Comparison of ENCODE assay signal across 8 cellular contexts in the genomic region with DNA sequence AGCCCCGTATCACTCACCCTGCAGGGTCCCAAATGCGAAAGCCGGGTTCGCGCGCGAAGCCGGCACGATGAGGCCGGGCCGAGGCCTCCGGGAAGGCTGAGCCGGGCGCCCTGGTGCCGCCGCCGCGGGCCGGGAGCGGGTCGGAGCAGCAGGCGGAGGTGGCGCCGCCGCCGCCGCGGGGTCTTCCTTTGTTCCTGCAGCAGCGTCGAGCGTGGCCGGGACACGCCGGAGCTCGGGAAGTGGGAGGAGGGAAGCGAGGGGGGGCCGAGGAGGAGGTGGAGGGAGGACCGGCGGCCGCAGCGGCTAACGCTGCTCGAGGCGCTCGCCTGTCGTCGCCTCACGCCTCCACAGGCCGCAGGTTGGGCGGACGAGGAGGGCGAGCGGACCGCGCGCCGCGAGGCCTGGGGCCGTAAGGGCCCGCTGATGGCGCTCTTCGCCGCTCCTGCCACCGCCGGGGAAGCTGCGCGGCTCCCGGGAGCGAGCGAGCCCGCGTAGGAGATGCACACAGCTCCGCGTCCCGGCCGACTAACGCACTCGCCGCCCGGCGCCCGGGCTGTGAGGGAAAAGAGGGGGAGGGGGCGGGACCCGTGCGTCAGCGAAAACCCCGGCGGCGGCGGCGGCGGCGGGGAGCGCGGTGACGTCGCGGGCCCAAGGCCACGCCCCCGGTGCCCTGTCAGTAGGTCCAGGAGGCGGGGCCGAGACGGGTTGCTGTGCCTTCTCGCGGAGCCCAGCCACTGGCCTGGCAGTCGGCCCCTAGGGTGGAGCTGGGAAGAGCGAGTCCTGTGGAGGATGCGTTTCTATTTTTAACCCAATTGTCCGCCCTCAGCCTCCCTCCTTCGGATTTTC. TPM values are rescaled to one million over a fixed set of nuclear protein-coding genes. Genes with fewer than 3 reads are reported as not detected.
DNase-seq lines count a peak whose midpoint lies in the region; ATAC-seq and TF ChIP-seq lines count a peak whose summit lies in the region.

A gene with protein sequence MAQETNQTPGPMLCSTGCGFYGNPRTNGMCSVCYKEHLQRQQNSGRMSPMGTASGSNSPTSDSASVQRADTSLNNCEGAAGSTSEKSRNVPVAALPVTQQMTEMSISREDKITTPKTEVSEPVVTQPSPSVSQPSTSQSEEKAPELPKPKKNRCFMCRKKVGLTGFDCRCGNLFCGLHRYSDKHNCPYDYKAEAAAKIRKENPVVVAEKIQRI (minus strand): TSS at position 530 of the 846 bp plus-strand sequence. CDS start 4,430 bp downstream, outside the sequence.

- ATAC-seq in GM18861 (IDR thresholded peaks at IDR 0.05; ENCODE audit: unreplicated experiment), result peak; percentile 67
- ATAC-seq in HG03097 (IDR thresholded peaks at IDR 0.05; ENCODE audit: low FRiP score, unreplicated experiment), result peak; percentile 87

- H3K4me3 ChIP-seq in A673 (ENCODE audit: low read depth, low read length, poor library complexity, severe bottlenecking), result peak within 1 kb of the TSS; percentile 95
- H3K4me3 ChIP-seq in breast epithelium, result peak within 1 kb of the TSS; percentile 64 to 95 (median 94)
- H3K4me3 ChIP-seq in iPS-20b (ENCODE audit: low read length), result peak within 1 kb of the TSS; percentile 100
- H3K4me3 ChIP-seq in skin epidermis, result peak within 1 kb of the TSS; percentile 70 to 93 (median 84)

- no TSS peak for BruUV-seq in A673 (replicated peaks; lab: Mats Ljungman, UMichigan)

- H3K27me3 ChIP-seq in A673 (replicated peaks; ENCODE audit: insufficient read depth, low read depth, low read length, poor library complexity) (no peaks in the 10 kb centered on the region), breast epithelium (no peaks in the 10 kb centered on the region), iPS-20b (ENCODE audit: insufficient read depth, low read length) (no peaks in the 10 kb centered on the region)

- H3K27ac ChIP-seq in A673 (ENCODE audit: low read depth, low read length, poor library complexity, severe bottlenecking) (peak within 1 kb of the TSS; percentile 97), VCaP (peak within 1 kb of the TSS; percentile 99), breast epithelium (peak within 1 kb of the TSS; percentile 95 to 99), iPS-20b (ENCODE audit: low read length) (peak within 1 kb of the TSS; percentile 90), skin epidermis (peak within 1 kb of the TSS; percentile 81 to 100 (median 100))

- intact Hi-C loops in A673 (cut with micrococcal nuclease; ENCODE audit: unreplicated experiment) (loop anchor here (5.0 kb wide), 1 partner anchor 817 kb away; no protein-coding TSS in a partner anchor), breast epithelium (cut with DNase I; ENCODE audit: low total_unique reads) (loop anchor here (5.0 kb wide), 1 partner anchor 187 kb away; no protein-coding TSS in a partner anchor)

- POLR2A ChIA-PET in A673 (lab: Charles Lee; ENCODE audit: low non-redundant PET), result interaction anchor here (0.6 kb wide), 2 partner anchors 227 to 381 kb away, joined by 3 to 4 read pairs; no protein-coding TSS in a partner anchor

- peak; percentile 98 for TF ChIP-seq POLR2A in breast epithelium (IDR thresholded peaks at IDR 0.05)

- peak within 1 kb of the TSS; percentile 99 for H3K9ac ChIP-seq in iPS-20b (ENCODE audit: low read depth, low read length)

- TF ChIP-seq CTCF in A673 (conservative IDR thresholded peaks at IDR 0.05; ENCODE audit: low read depth, low read length) (no peak), VCaP (conservative IDR thresholded peaks at IDR 0.05) (no peak), breast epithelium (IDR thresholded peaks at IDR 0.05) (peak in 2 of 3 donors; percentile 22 to 30)

- no peaks in the 10 kb centered on the region for H3K9me3 ChIP-seq in A673 (ENCODE audit: low read depth, low read length, poor library complexity, severe bottlenecking)
- H3K9me3 ChIP-seq in breast epithelium, result no peaks in the 10 kb centered on the region
- no peaks in the 10 kb centered on the region for H3K9me3 ChIP-seq in iPS-20b (ENCODE audit: insufficient read depth, low read depth, low read length)

- H3K4me1 ChIP-seq in A673 (ENCODE audit: insufficient read depth, low read length, poor library complexity, severe bottlenecking), result peaks cover 24% of the 10 kb centered on the region
- peaks cover 0 to 10% of the 10 kb centered on the region in 2 donors for H3K4me1 ChIP-seq in breast epithelium
- H3K4me1 ChIP-seq in iPS-20b (ENCODE audit: insufficient read depth, low read length), result peaks cover 18% of the 10 kb centered on the region; the same call in 1 of the 2 replicates

- DNase-seq in A673 (ENCODE audit: low spot score), result peak; percentile 97
- peak; percentile 96 for DNase-seq in NCI-H2171 (lab: John Stamatoyannopoulos, UW)
- DNase-seq in breast epithelium (ENCODE audit: low spot score in 2 of 2), result peak; percentile 98 to 99

- H3K36me3 ChIP-seq in A673 (ENCODE audit: insufficient read depth, low read length, poor library complexity, severe bottlenecking), result peaks cover 32% of the 10 kb centered on the region
- H3K36me3 ChIP-seq in breast epithelium, result no peaks in the 10 kb centered on the region
- peaks cover 40% of the 10 kb centered on the region for H3K36me3 ChIP-seq in iPS-20b (ENCODE audit: insufficient read depth, low read depth, low read length)

- CTCF ChIA-PET in A673 (lab: Charles Lee), result interaction anchor here (0.9 kb wide), 1 partner anchor 72 kb away, joined by 3 read pairs; no protein-coding TSS in a partner anchor

RNA-seq across cellular contexts. Expression of the gene that starts here (rescaled TPM):
- total RNA-seq in A673 (2021) (169 and 194 TPM in 2 replicates), breast epithelium (100 to 1,000 TPM; 268 to 516 (median 423) TPM)

Comparison
In these comparisons a context has a peak if more than half of its experiments do, and no peak if none do; other contexts are left out.
1. Peak in every context shown above with its lines: DNase-seq, ATAC-seq, H3K4me3 ChIP-seq and H3K27ac ChIP-seq.
2. CTCF ChIP-seq: peak in breast epithelium (2 of 3); none in A673 (single experiment) and VCaP (single experiment).